ENCODE assay signal across 8 cellular contexts in genomic region chr3:25782636-25782937, GRCh38. TPM values are rescaled to one million over a fixed set of nuclear protein-coding genes. Genes with fewer than 3 reads are reported as not detected.
DNase-seq lines count a peak whose midpoint lies in the region; ATAC-seq and TF ChIP-seq lines count a peak whose summit lies in the region.

No MANE protein-coding gene starts in this region.

- TF ChIP-seq CTCF in body of pancreas (IDR thresholded peaks at IDR 0.05) (no peak), upper lobe of left lung (IDR thresholded peaks at IDR 0.05) (no peak), GM20000 (IDR thresholded peaks at IDR 0.05; ENCODE audit: extremely low read depth, missing control alignments) (no peak)

- no peak overlapping the region for H3K14ac ChIP-seq in mesenchymal stem cell (ENCODE audit: low read length in 2 of 2)

- no peak overlapping the region for H3K4ac ChIP-seq in mesenchymal stem cell (ENCODE audit: low read depth in 1 of 2, low read length in 2 of 2)

- H2BK15ac ChIP-seq in mesenchymal stem cell (ENCODE audit: low read depth, poor library complexity, severe bottlenecking), result no peak overlapping the region

- H3K4me1 Mint-ChIP-seq in activated naive CD4-positive, alpha-beta T cell treated with anti-CD3 and anti-CD28 coated beads, Interleukin-2, amount 10 ng/mL, durations not matched to agents 7 days and 5 days, result peaks cover 44% of the 10 kb centered on the region

- H2BK5ac ChIP-seq in mesenchymal stem cell (ENCODE audit: low read depth, low read length, poor library complexity, severe bottlenecking), result no peak overlapping the region

- H2BK120ac ChIP-seq in mesenchymal stem cell (ENCODE audit: low read depth, low read length), result no peak overlapping the region

- H3K36me3 Mint-ChIP-seq in activated naive CD4-positive, alpha-beta T cell treated with anti-CD3 and anti-CD28 coated beads, Interleukin-2, amount 10 ng/mL, durations not matched to agents 7 days and 5 days, result peaks cover 19% of the 10 kb centered on the region

- H4K91ac ChIP-seq in mesenchymal stem cell (ENCODE audit: low read length), result no peak overlapping the region

- TF ChIP-seq POLR2A in body of pancreas (IDR thresholded peaks at IDR 0.05), result no peak
- TF ChIP-seq POLR2A in upper lobe of left lung (IDR thresholded peaks at IDR 0.05), result no peak

- peak overlapping the region; percentile 67 for H3K4me2 ChIP-seq in mesenchymal stem cell (ENCODE audit: low read length, poor library complexity, severe bottlenecking)

- H3K27ac Mint-ChIP-seq in activated naive CD4-positive, alpha-beta T cell treated with anti-CD3 and anti-CD28 coated beads, Interleukin-2, amount 10 ng/mL, durations not matched to agents 7 days and 5 days, result peak overlapping the region; percentile 88

- ATAC-seq in body of pancreas, result no peak
- no peak for ATAC-seq in upper lobe of left lung (ENCODE audit: low FRiP score in 2 of 2)

- intact Hi-C loops in body of pancreas (cut with DNase I), result loop anchor here (10.0 kb wide), 1 partner anchor 108 kb away; no protein-coding TSS in a partner anchor

- 0% methylated on average over 14 of the region's 14 CpGs for WGBS in body of pancreas, 2 donors
- WGBS in mesenchymal stem cell, result 4% methylated on average over 14 of the region's 14 CpGs
- 0% methylated on average over 13 to 14 of the region's 14 CpGs for WGBS in upper lobe of left lung, 2 donors

- DNase-seq in activated naive CD4-positive, alpha-beta T cell treated with anti-CD3 and anti-CD28 coated beads, Interleukin-2, amount 10 ng/mL, durations not matched to agents 7 days and 5 days, result no peak
- no peak for DNase-seq in activated naive CD4-positive, alpha-beta T cell treated with Interleukin-2 at 50 U/mL for 16 hours
- no peak for DNase-seq in body of pancreas
- no peak for DNase-seq in mesenchymal stem cell
- no peak for DNase-seq in upper lobe of left lung
- DNase-seq in retina, result no peak
- no peak for DNase-seq in COR-L47 (lab: John Stamatoyannopoulos, UW)
- DNase-seq in GM20000 (ENCODE audit: low spot score), result no peak

- CTCF ChIA-PET in activated naive CD4-positive, alpha-beta T cell treated with anti-CD3 and anti-CD28 coated beads, Interleukin-2, amount 10 ng/mL, durations not matched to agents 7 days and 5 days (lab: Charles Lee), result no interaction called here

- H2AFZ ChIP-seq in mesenchymal stem cell (ENCODE audit: low read depth, low read length), result peak overlapping the region; percentile 99

- no peak for TF ChIP-seq EP300 in upper lobe of left lung (IDR thresholded peaks at IDR 0.05)

- peak overlapping the region in 1 of 2 experiments; percentile 87 for H3K18ac ChIP-seq in mesenchymal stem cell (ENCODE audit: low read depth in 1 of 2, low read length in 2 of 2)

- H3K4me1 ChIP-seq in body of pancreas (peaks cover 39% of the 10 kb centered on the region), mesenchymal stem cell (ENCODE audit: control insufficient read depth, insufficient read depth, low read depth, low read length) (peaks cover 2% of the 10 kb centered on the region), upper lobe of left lung (peaks cover 9 to 16% (median 13%) of the 10 kb centered on the region in 4 donors)

- H4K8ac ChIP-seq in mesenchymal stem cell (ENCODE audit: low read length), result no peak overlapping the region

- peak overlapping the region; percentile 86 for H3K9ac ChIP-seq in mesenchymal stem cell (ENCODE audit: low read length)

- H2AK5ac ChIP-seq in mesenchymal stem cell (ENCODE audit: low read length, severe bottlenecking), result no peak overlapping the region

- H3K27me3 ChIP-seq in body of pancreas, result no peaks in the 10 kb centered on the region
- H3K27me3 ChIP-seq in mesenchymal stem cell (ENCODE audit: control insufficient read depth in 1 of 2, insufficient read depth in 1 of 2, low read length in 2 of 2), result no peaks in the 10 kb centered on the region
- H3K27me3 ChIP-seq in upper lobe of left lung, result no peaks in the 10 kb centered on the region

- H2BK12ac ChIP-seq in mesenchymal stem cell (ENCODE audit: low read length in 2 of 2), result no peak overlapping the region

- H3K27me3 Mint-ChIP-seq in activated naive CD4-positive, alpha-beta T cell treated with anti-CD3 and anti-CD28 coated beads, Interleukin-2, amount 10 ng/mL, durations not matched to agents 7 days and 5 days, result peaks cover 4% of the 10 kb centered on the region

- peak overlapping the region; percentile 88 for H3K4me3 Mint-ChIP-seq in activated naive CD4-positive, alpha-beta T cell treated with anti-CD3 and anti-CD28 coated beads, Interleukin-2, amount 10 ng/mL, durations not matched to agents 7 days and 5 days

- H3K9me3 ChIP-seq in body of pancreas (no peaks in the 10 kb centered on the region), mesenchymal stem cell (ENCODE audit: control insufficient read depth, low read length) (no peaks in the 10 kb centered on the region), upper lobe of left lung (peaks cover 0 to 5% (median 0%) of the 10 kb centered on the region in 4 donors)

- H3K27ac ChIP-seq in body of pancreas (peak overlapping the region; percentile 79 to 91 (median 83)), mesenchymal stem cell (ENCODE audit: low read length, poor library complexity, severe bottlenecking) (peak overlapping the region; percentile 54), upper lobe of left lung (peak overlapping the region; percentile 90 to 98 (median 92))

- H3K36me3 ChIP-seq in body of pancreas (replicated peaks in 1 of 2; ENCODE audit: insufficient read depth in 1 of 2, low read depth in 2 of 2) (no peaks in the 10 kb centered on the region), mesenchymal stem cell (ENCODE audit: control insufficient read depth in 1 of 2, insufficient read depth in 2 of 2, low read depth in 1 of 2, low read length in 2 of 2) (peaks cover 0 to 9% of the 10 kb centered on the region in 2 experiments), upper lobe of left lung (peaks cover 0 to 7% (median under 1%) of the 10 kb centered on the region in 4 donors)

- H3K79me1 ChIP-seq in mesenchymal stem cell (replicated peaks; ENCODE audit: low read length, poor library complexity, severe bottlenecking), result peaks cover 13% of the 10 kb centered on the region

- no peaks in the 10 kb centered on the region for H3K9me3 Mint-ChIP-seq in activated naive CD4-positive, alpha-beta T cell treated with anti-CD3 and anti-CD28 coated beads, Interleukin-2, amount 10 ng/mL, durations not matched to agents 7 days and 5 days

- H3K23ac ChIP-seq in mesenchymal stem cell (ENCODE audit: low read length in 2 of 2), result no peak overlapping the region

- H3K4me3 ChIP-seq in body of pancreas (peak overlapping the region; percentile 52 to 78), mesenchymal stem cell (ENCODE audit: insufficient read depth in 1 of 2, low read depth in 1 of 2, low read length in 2 of 2) (peak overlapping the region; percentile 86 to 94), upper lobe of left lung (peak overlapping the region; percentile 49 to 99 (median 81))

RNA-seq across cellular contexts. Expression of gene NGLY1, which starts 0.7 kb away (rescaled TPM):
- total RNA-seq in body of pancreas (10 to 100 TPM; 26.2 to 42.2 TPM), upper lobe of left lung (10 to 100 TPM; 17.8 to 58.1 (median 32.5) TPM)
- 8.5 TPM for polyA plus RNA-seq in mesenchymal stem cell (2013, experiment 1 of 2)
- 10.2 TPM for polyA plus RNA-seq in mesenchymal stem cell (2013, experiment 2 of 2)

RNA-seq across cellular contexts. Expression of gene OXSM, which starts 7.3 kb away (rescaled TPM):
- total RNA-seq in body of pancreas, result 1 to 10 TPM; 5.3 to 7.0 TPM
- polyA plus RNA-seq in mesenchymal stem cell (2013, experiment 1 of 2), result 3.5 TPM
- polyA plus RNA-seq in mesenchymal stem cell (2013, experiment 2 of 2), result 3.6 TPM
- total RNA-seq in upper lobe of left lung, result 1 to 10 TPM; 4.2 to 9.1 (median 7.8) TPM
